In the genomic region with DNA sequence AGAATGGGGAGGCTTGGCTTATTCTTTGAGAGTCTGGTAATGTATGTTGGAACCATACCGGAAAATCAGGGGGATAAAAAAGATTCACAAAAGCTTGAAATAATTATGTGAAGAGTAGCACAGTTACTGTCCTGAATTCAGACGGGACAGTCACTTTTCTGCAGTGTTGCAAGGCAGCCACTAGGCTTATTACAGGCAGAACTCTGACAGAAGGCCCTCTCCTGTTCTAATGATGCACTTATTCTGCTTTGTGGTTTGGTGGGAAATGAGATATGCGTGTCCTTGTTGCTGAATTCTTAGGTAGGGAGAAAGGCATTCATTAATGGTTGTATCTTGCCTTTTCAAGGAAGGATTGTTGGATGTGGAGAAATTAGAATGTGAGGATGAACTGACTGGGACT, we compare ENCODE assay signal across 8 cellular contexts. TPM values are rescaled to one million over a fixed set of nuclear protein-coding genes. Genes with fewer than 3 reads are reported as not detected.
DNase-seq lines count a peak whose midpoint lies in the region; ATAC-seq, FAIRE-seq and TF ChIP-seq lines count a peak whose summit lies in the region.

No MANE protein-coding gene starts in this region.

- H3K9ac ChIP-seq in H1 (replicated peaks in 1 of 4; ENCODE audit: extremely low read depth in 1 of 4, low read depth in 3 of 4, low read length in 3 of 4): no peak overlapping the region

- H3K27me3 ChIP-seq in H1 (replicated peaks in 1 of 4; ENCODE audit: control insufficient read depth in 3 of 4, extremely low read depth in 1 of 4, insufficient read depth in 3 of 4, low read length in 3 of 4): no peaks in the 10 kb centered on the region

- POLR2A ChIA-PET in H1 (lab: Charles Lee; ENCODE audit: partially characterized antibody): no interaction called here

- H3K79me1 ChIP-seq in H1 (ENCODE audit: low read depth, low read length): no peaks in the 10 kb centered on the region

- no peaks in the 10 kb centered on the region for H3K36me3 ChIP-seq in H1 (ENCODE audit: control insufficient read depth in 2 of 4, insufficient read depth in 4 of 4, low read length in 3 of 4)

- H4K91ac ChIP-seq in H1 (replicated peaks; ENCODE audit: insufficient read length, low read length): no peak overlapping the region

- H3K79me2 ChIP-seq in H1 (ENCODE audit: control insufficient read depth in 1 of 2, insufficient read depth in 2 of 2, low read length in 2 of 2): no peaks in the 10 kb centered on the region

- H3K23ac ChIP-seq in H1 (ENCODE audit: insufficient read length): no peak overlapping the region

- 64% methylated on average over 3 of the region's 3 CpGs; no CpG with 5 or more reads in 1 of the 2 experiments for WGBS in H1 (ENCODE audit: extremely low coverage in 1 of 2, insufficient coverage in 1 of 2, insufficient read length in 1 of 2, insufficient replicate concordance in 2 of 2, low coverage in 1 of 2, low lambda C conversion rate in 2 of 2, missing lambda C conversion rate in 1 of 2), 2 experiments

- no peak overlapping the region for H4K5ac ChIP-seq in H1 (ENCODE audit: insufficient read length, low read depth, low read length)

- H2AFZ ChIP-seq in H1 (ENCODE audit: low read length): no peak overlapping the region

- no peaks in the 10 kb centered on the region for H3K23me2 ChIP-seq in H1 (ENCODE audit: low read depth, low read length)

- H3K4me1 Mint-ChIP-seq in activated naive CD4-positive, alpha-beta T cell treated with anti-CD3 and anti-CD28 coated beads for 36 hours (ENCODE audit: low read depth): peaks cover 3% of the 10 kb centered on the region
- H3K4me1 Mint-ChIP-seq in activated CD4-positive, alpha-beta T cell treated with anti-CD3 and anti-CD28 coated beads, Interleukin-2, amount 10 ng/mL, durations not matched to agents 24 days and 14 days: no peaks in the 10 kb centered on the region
- no peaks in the 10 kb centered on the region for H3K4me1 Mint-ChIP-seq in stimulated activated effector memory CD8-positive, alpha-beta T cell treated with anti-CD3 and anti-CD28 coated beads, Interleukin-12 subunit alpha, Interleukin-12 subunit beta, amount 100 ng/mL, for 72 hours

- no peak overlapping the region for H2AK5ac ChIP-seq in H1 (ENCODE audit: low read depth, low read length)

- no peak overlapping the region for H3K4me3 ChIP-seq in H1 (ENCODE audit: extremely low read depth in 1 of 4, insufficient read depth in 2 of 4, low read depth in 3 of 4, low read length in 4 of 4)

- peak; percentile 30 to 44; a peak in 3 of 4 replicates for TF ChIP-seq RAD21 in H1 (IDR thresholded peaks at IDR 0.05 in 1 of 2, conservative IDR thresholded peaks at IDR 0.05 in 1 of 2; ENCODE audit: low read depth in 2 of 2, low read length in 2 of 2)

- H3K14ac ChIP-seq in H1 (ENCODE audit: insufficient read length): no peak overlapping the region

- H3K18ac ChIP-seq in H1 (ENCODE audit: extremely low read depth, low read length): no peak overlapping the region

- H3K4me1 ChIP-seq in H1 (replicated peaks in 1 of 4; ENCODE audit: control insufficient read depth in 3 of 4, insufficient read depth in 4 of 4, low read length in 3 of 4): peaks cover 0 to 2% (median 0%) of the 10 kb centered on the region in 4 experiments; a peak in 1 of 7 replicates

- no peaks in the 10 kb centered on the region for H3K9me3 Mint-ChIP-seq in activated naive CD4-positive, alpha-beta T cell treated with anti-CD3 and anti-CD28 coated beads for 36 hours
- no peaks in the 10 kb centered on the region for H3K9me3 Mint-ChIP-seq in activated CD4-positive, alpha-beta T cell treated with anti-CD3 and anti-CD28 coated beads, Interleukin-2, amount 10 ng/mL, durations not matched to agents 24 days and 14 days
- no peaks in the 10 kb centered on the region for H3K9me3 Mint-ChIP-seq in stimulated activated effector memory CD8-positive, alpha-beta T cell treated with anti-CD3 and anti-CD28 coated beads, Interleukin-12 subunit alpha, Interleukin-12 subunit beta, amount 100 ng/mL, for 72 hours

- H2BK15ac ChIP-seq in H1 (ENCODE audit: low read length): no peak overlapping the region

- peaks cover 9% of the 10 kb centered on the region for H3K27me3 Mint-ChIP-seq in activated naive CD4-positive, alpha-beta T cell treated with anti-CD3 and anti-CD28 coated beads for 36 hours (ENCODE audit: low read depth)
- H3K27me3 Mint-ChIP-seq in activated CD4-positive, alpha-beta T cell treated with anti-CD3 and anti-CD28 coated beads, Interleukin-2, amount 10 ng/mL, durations not matched to agents 24 days and 14 days: no peaks in the 10 kb centered on the region

- DNase-seq in COLO829 (ENCODE audit: low spot score) (peak; percentile 40), HPDE6-E6E7 (ENCODE audit: extremely low spot score) (peak; percentile 15), H1 (ENCODE audit: low read depth in 1 of 2, low spot score in 2 of 2) (no peak), NCI-H1694 treated with DMSO at 0.1 percent for 48 hours (lab: John Stamatoyannopoulos, UW) (no peak)
- DNase-seq in activated naive CD4-positive, alpha-beta T cell treated with anti-CD3 and anti-CD28 coated beads for 36 hours: no peak
- DNase-seq in activated CD4-positive, alpha-beta T cell treated with anti-CD3 and anti-CD28 coated beads, Interleukin-2, amount 10 ng/mL, durations not matched to agents 24 days and 14 days: no peak
- DNase-seq in stimulated activated effector memory CD8-positive, alpha-beta T cell treated with anti-CD3 and anti-CD28 coated beads, Interleukin-12 subunit alpha, Interleukin-12 subunit beta, amount 100 ng/mL, for 72 hours (ENCODE audit: low spot score in 2 of 2): no peak

- intact Hi-C loops in activated naive CD4-positive, alpha-beta T cell treated with anti-CD3 and anti-CD28 coated beads for 36 hours (cut with micrococcal nuclease): no loop called here
- intact Hi-C loops in activated CD4-positive, alpha-beta T cell treated with anti-CD3 and anti-CD28 coated beads, Interleukin-2, amount 10 ng/mL, durations not matched to agents 24 days and 14 days (cut with micrococcal nuclease): no loop called here

- H4K20me1 ChIP-seq in H1 (replicated peaks in 1 of 2; ENCODE audit: control insufficient read depth in 1 of 2, insufficient read depth in 2 of 2, low read length in 2 of 2): no peaks in the 10 kb centered on the region

- H2BK20ac ChIP-seq in H1 (ENCODE audit: low read length): no peak overlapping the region

- H2BK120ac ChIP-seq in H1 (replicated peaks; ENCODE audit: low read depth, low read length): no peak overlapping the region

- H3K9me3 ChIP-seq in H1 (ENCODE audit: insufficient read depth in 2 of 2, low read depth in 1 of 2, low read length in 1 of 2): no peaks in the 10 kb centered on the region

- H3K36me3 Mint-ChIP-seq in activated naive CD4-positive, alpha-beta T cell treated with anti-CD3 and anti-CD28 coated beads for 36 hours (ENCODE audit: low read depth): no peaks in the 10 kb centered on the region
- H3K36me3 Mint-ChIP-seq in activated CD4-positive, alpha-beta T cell treated with anti-CD3 and anti-CD28 coated beads, Interleukin-2, amount 10 ng/mL, durations not matched to agents 24 days and 14 days (ENCODE audit: low read depth): no peaks in the 10 kb centered on the region
- H3K36me3 Mint-ChIP-seq in stimulated activated effector memory CD8-positive, alpha-beta T cell treated with anti-CD3 and anti-CD28 coated beads, Interleukin-12 subunit alpha, Interleukin-12 subunit beta, amount 100 ng/mL, for 72 hours: no peaks in the 10 kb centered on the region

- FAIRE-seq in H1 (lab: Jason Lieb, UNC): peak; percentile 81

- H2BK5ac ChIP-seq in H1 (ENCODE audit: low read depth, low read length): no peak overlapping the region

- no peak overlapping the region for H3K27ac ChIP-seq in H1 (ENCODE audit: low read depth, low read length)

- H2BK12ac ChIP-seq in H1 (ENCODE audit: low read depth, low read length): no peak overlapping the region

- no peak overlapping the region for H3K27ac Mint-ChIP-seq in activated naive CD4-positive, alpha-beta T cell treated with anti-CD3 and anti-CD28 coated beads for 36 hours
- no peak overlapping the region for H3K27ac Mint-ChIP-seq in activated CD4-positive, alpha-beta T cell treated with anti-CD3 and anti-CD28 coated beads, Interleukin-2, amount 10 ng/mL, durations not matched to agents 24 days and 14 days
- H3K27ac Mint-ChIP-seq in stimulated activated effector memory CD8-positive, alpha-beta T cell treated with anti-CD3 and anti-CD28 coated beads, Interleukin-12 subunit alpha, Interleukin-12 subunit beta, amount 100 ng/mL, for 72 hours: no peak overlapping the region

- no peak for TF ChIP-seq POLR2A in H1 (IDR thresholded peaks at IDR 0.05; ENCODE audit: control extremely low read depth in 1 of 2, low read depth in 2 of 2, low read length in 2 of 2)

- no peak overlapping the region for H3K4me3 Mint-ChIP-seq in activated naive CD4-positive, alpha-beta T cell treated with anti-CD3 and anti-CD28 coated beads for 36 hours
- no peak overlapping the region for H3K4me3 Mint-ChIP-seq in activated CD4-positive, alpha-beta T cell treated with anti-CD3 and anti-CD28 coated beads, Interleukin-2, amount 10 ng/mL, durations not matched to agents 24 days and 14 days
- H3K4me3 Mint-ChIP-seq in stimulated activated effector memory CD8-positive, alpha-beta T cell treated with anti-CD3 and anti-CD28 coated beads, Interleukin-12 subunit alpha, Interleukin-12 subunit beta, amount 100 ng/mL, for 72 hours: no peak overlapping the region

- H3K56ac ChIP-seq in H1 (replicated peaks; ENCODE audit: insufficient read length, low read depth, low read length): no peak overlapping the region

- no peak for TF ChIP-seq EP300 in H1 (IDR thresholded peaks at IDR 0.05; ENCODE audit: borderline replicate concordance in 1 of 2, low read depth in 2 of 2, low read length in 2 of 2)

- CTCF ChIA-PET in H1 (lab: Charles Lee; ENCODE audit: partially characterized antibody): interaction anchor here (0.8 to 2.2 kb wide), 21 partner anchors 9 to 759 kb away, joined by 3 to 13 read pairs (median 4); no protein-coding TSS in a partner anchor
- CTCF ChIA-PET in activated naive CD4-positive, alpha-beta T cell treated with anti-CD3 and anti-CD28 coated beads for 36 hours (lab: Charles Lee): interaction anchor here (0.6 to 0.7 kb wide), 2 partner anchors 10 to 360 kb away, joined by 3 to 4 read pairs; no protein-coding TSS in a partner anchor

- H3K4ac ChIP-seq in H1 (replicated peaks; ENCODE audit: insufficient read length, low read depth, low read length): no peak overlapping the region

- H3K4me2 ChIP-seq in H1 (ENCODE audit: insufficient read depth in 1 of 2, low read depth in 2 of 2, low read length in 2 of 2): no peak overlapping the region

- H4K8ac ChIP-seq in H1 (ENCODE audit: extremely low read depth, insufficient read depth, low read length): no peak overlapping the region

- peak; percentile 6 to 72 (median 60) for TF ChIP-seq CTCF in H1 (IDR thresholded peaks at IDR 0.05; ENCODE audit: control extremely low read depth in 1 of 3, insufficient read depth in 1 of 3, low read depth in 1 of 3, low read length in 3 of 3)

- peak; percentile 83 for ATAC-seq in GM19452 (IDR thresholded peaks at IDR 0.05; ENCODE audit: unreplicated experiment)
- ATAC-seq in stimulated activated effector memory CD8-positive, alpha-beta T cell treated with anti-CD3 and anti-CD28 coated beads, Interleukin-12 subunit alpha, Interleukin-12 subunit beta, amount 100 ng/mL, for 72 hours: no peak

RNA-seq across cellular contexts. Expression of a gene that starts 37.2 kb away (rescaled TPM):
- total RNA-seq in H1 (2021; fragmentation: NEBNext Ultra II Directional; extraction: Animal tissue kit (Norgen Biotek cat#: 25700)): 2.1 and 2.9 TPM in 2 replicates
- polyA plus RNA-seq in H1 (2011; rRNA removed): 0.77 and 1.5 TPM in 2 replicates
- polyA plus RNA-seq in H1 (2011; cell fraction: cytosol; rRNA removed): 1.5 TPM
- 0.80 TPM for polyA plus RNA-seq in H1 (2011; cell fraction: nucleus; rRNA removed)
- 1.5 to 3.0 TPM (median 1.9 TPM) in 4 replicates for polyA plus RNA-seq in H1 (2012, experiment 1 of 2)
- polyA plus RNA-seq in H1 (2012, experiment 2 of 2): 0.13 TPM
- polyA plus RNA-seq in H1 (2013, experiment 1 of 2): 1.8 TPM
- polyA plus RNA-seq in H1 (2013, experiment 2 of 2): 1.7 TPM
- 2.4 and 2.6 TPM in 2 replicates for polyA minus RNA-seq in H1 (2011; rRNA and poly(A)+ RNA removed)
- polyA minus RNA-seq in H1 (2011; cell fraction: cytosol; rRNA and poly(A)+ RNA removed): 1.4 TPM
- polyA minus RNA-seq in H1 (2011; cell fraction: nucleus; rRNA and poly(A)+ RNA removed): 2.5 TPM
- under 1 TPM; 0.60 to 0.72 TPM for total RNA-seq in activated naive CD4-positive, alpha-beta T cell treated with anti-CD3 and anti-CD28 coated beads for 36 hours
- total RNA-seq in activated CD4-positive, alpha-beta T cell treated with anti-CD3 and anti-CD28 coated beads, Interleukin-2, amount 10 ng/mL, durations not matched to agents 24 days and 14 days: 0.37 and 0.66 TPM in 2 replicates

Comparison
In these comparisons a context has a peak if more than half of its experiments do, and no peak if none do; other contexts are left out.
1. DNase-seq: peak in COLO829 (single experiment) and HPDE6-E6E7 (single experiment); none in H1 (0 of 2), activated naive CD4-positive, alpha-beta T cell treated with anti-CD3 and anti-CD28 coated beads for 36 hours (single experiment), activated CD4-positive, alpha-beta T cell treated with anti-CD3 and anti-CD28 coated beads, Interleukin-2, amount 10 ng/mL, durations not matched to agents 24 days and 14 days (single experiment), NCI-H1694 treated with DMSO at 0.1 percent for 48 hours (single experiment) and stimulated activated effector memory CD8-positive, alpha-beta T cell treated with anti-CD3 and anti-CD28 coated beads, Interleukin-12 subunit alpha, Interleukin-12 subunit beta, amount 100 ng/mL, for 72 hours (0 of 2).